Comparison of ENCODE assay signal across 21 cellular contexts in genomic region chr5:167816864-167817263, GRCh38.
DNase-seq lines count a peak whose midpoint lies in the region; ATAC-seq, FAIRE-seq and TF ChIP-seq lines count a peak whose summit lies in the region.
"Had no signal": no experiment of that assay in that cellular context is flagged by ENCODE, and none has a peak within 500 bp of the region (broad histone marks: within the 10 kb centered on the region; RNA-seq: fewer than 3 reads in every experiment).

No MANE protein-coding gene starts in this region.

- ATAC-seq in HG02885 (IDR thresholded peaks at IDR 0.05; ENCODE audit: poor library complexity, unreplicated experiment): no peak
- ATAC-seq: CD8-positive, alpha-beta T cell; K562 had no signal

- no peaks in the 10 kb centered on the region for H4K20me1 ChIP-seq in keratinocyte (ENCODE audit: control insufficient read depth, extremely low read depth, insufficient read depth, low read length)

- H3K56ac ChIP-seq in mesendoderm (ENCODE audit: low read length): no peak overlapping the region

- H3K4me3 ChIP-seq in breast epithelium (no peak overlapping the region), keratinocyte (ENCODE audit: control insufficient read depth in 2 of 3, extremely low read depth in 1 of 3, insufficient read depth in 2 of 3, low read depth in 1 of 3, low read length in 3 of 3) (peak overlapping the region in 2 of 3 experiments; percentile 37 to 43), mesendoderm (ENCODE audit: low read length) (no peak overlapping the region), ascending aorta (no peak overlapping the region), esophagus muscularis mucosa (no peak overlapping the region)
- H3K4me3 ChIP-seq: K562, SJCRH30 had no signal

- no CpG with 5 or more reads among the region's 4 CpGs for WGBS in mesendoderm (ENCODE audit: extremely low coverage, insufficient coverage, low lambda C conversion rate)
- 89% methylated on average over 4 of the region's 4 CpGs for WGBS in esophagus muscularis mucosa

- no peak overlapping the region for H2BK120ac ChIP-seq in mesendoderm (ENCODE audit: low read depth, low read length)

- H3K4me2 ChIP-seq in keratinocyte (ENCODE audit: control insufficient read depth, extremely low read depth, insufficient read depth, low read depth, low read length) (peak overlapping the region; percentile 78), mesendoderm (ENCODE audit: low read length) (no peak overlapping the region)

- DNase-seq in breast epithelium (ENCODE audit: low spot score in 2 of 2) (no peak), keratinocyte (ENCODE audit: low read depth, low spot score) (peak; percentile 90), mesendoderm (no peak), ascending aorta (ENCODE audit: low spot score in 2 of 2) (no peak), esophagus muscularis mucosa (ENCODE audit: extremely low spot score) (no peak)
- DNase-seq: Calu3; CD8-positive, alpha-beta T cell; DMS53; NCI-H1417 treated with DMSO at 0.1 percent for 48 hours; NCI-H187 treated with DMSO at 0.1 percent for 48 hours; NCI-H2227 treated with DMSO at 0.1 percent for 48 hours; NCI-H510A treated with DMSO at 0.1 percent for 48 hours; NCI-H774; SW 1271 had no signal

- H3K36me3 ChIP-seq in KOPT-K1 (ENCODE audit: insufficient read depth, low read length) (no peaks in the 10 kb centered on the region), breast epithelium (no peaks in the 10 kb centered on the region), keratinocyte (ENCODE audit: control insufficient read depth in 2 of 2, extremely low read depth in 1 of 2, insufficient read depth in 2 of 2, low read length in 2 of 2) (no peaks in the 10 kb centered on the region), mesendoderm (ENCODE audit: control insufficient read depth, insufficient read depth, low read length) (no peaks in the 10 kb centered on the region), ascending aorta (no peaks in the 10 kb centered on the region), esophagus muscularis mucosa (no peaks in the 10 kb centered on the region)
- H3K36me3 ChIP-seq: SJCRH30 had no signal

- H3K4ac ChIP-seq in mesendoderm (ENCODE audit: low read depth, low read length): no peak overlapping the region

- TF ChIP-seq CTCF in breast epithelium (IDR thresholded peaks at IDR 0.05) (no peak), keratinocyte (optimal IDR thresholded peaks at IDR 0.05 in 1 of 3, IDR thresholded peaks at IDR 0.05 in 1 of 3, conservative IDR thresholded peaks at IDR 0.05 in 1 of 3; ENCODE audit: extremely low read depth in 1 of 3, insufficient read depth in 2 of 3, low read length in 3 of 3) (no peak), ascending aorta (IDR thresholded peaks at IDR 0.05) (no peak), esophagus muscularis mucosa (IDR thresholded peaks at IDR 0.05) (no peak)

- H3K27ac ChIP-seq in KOPT-K1 (ENCODE audit: low read depth, low read length, poor library complexity, severe bottlenecking) (peak overlapping the region; percentile 45), breast epithelium (peak overlapping the region; percentile 29 to 58), keratinocyte (ENCODE audit: control insufficient read depth, insufficient read depth, low read length) (peak overlapping the region; percentile 97), mesendoderm (ENCODE audit: low read depth, low read length) (no peak overlapping the region), ascending aorta (no peak overlapping the region), esophagus muscularis mucosa (replicated peaks in 1 of 4) (no peak overlapping the region)
- H3K27ac ChIP-seq: SJCRH30 had no signal

- no peak overlapping the region for H3K23ac ChIP-seq in mesendoderm (ENCODE audit: low read length)

- TF ChIP-seq EP300 in esophagus muscularis mucosa (IDR thresholded peaks at IDR 0.05): no peak

- H3K9ac ChIP-seq in keratinocyte (ENCODE audit: control insufficient read depth, extremely low read depth, insufficient read depth, low read length) (peak overlapping the region; percentile 74), mesendoderm (ENCODE audit: low read length) (no peak overlapping the region)

- H4K5ac ChIP-seq in mesendoderm (ENCODE audit: low read length): no peak overlapping the region

- H2BK15ac ChIP-seq in mesendoderm (replicated peaks; ENCODE audit: low read depth): no peak overlapping the region

- TF ChIP-seq POLR2A in breast epithelium (IDR thresholded peaks at IDR 0.05) (no peak), esophagus muscularis mucosa (IDR thresholded peaks at IDR 0.05; ENCODE audit: low read depth) (no peak)

- peaks cover 12% of the 10 kb centered on the region for H3K9me3 ChIP-seq in KOPT-K1 (ENCODE audit: insufficient read depth, low read length, poor library complexity, severe bottlenecking)
- H3K9me3 ChIP-seq in breast epithelium: no peaks in the 10 kb centered on the region
- H3K9me3 ChIP-seq in keratinocyte (ENCODE audit: control insufficient read depth, low read depth, low read length): no peaks in the 10 kb centered on the region
- H3K9me3 ChIP-seq in ascending aorta: no peaks in the 10 kb centered on the region
- no peaks in the 10 kb centered on the region for H3K9me3 ChIP-seq in esophagus muscularis mucosa
- H3K9me3 ChIP-seq: SJCRH30 had no signal

- intact Hi-C loops in breast epithelium (cut with DNase I; ENCODE audit: low total_unique reads): no loop called here
- intact Hi-C loops in ascending aorta (cut with DNase I): no loop called here
- intact Hi-C loops in esophagus muscularis mucosa (cut with DNase I): no loop called here

- dilution Hi-C loops in keratinocyte (cut with MboI; ENCODE audit: extremely low pct_ligation_motif_present, low sequenced_read_pairs): no loop called here

- no peak overlapping the region for H4K8ac ChIP-seq in mesendoderm (ENCODE audit: low read depth, low read length)

- no peak overlapping the region for H3K18ac ChIP-seq in mesendoderm (ENCODE audit: low read length)

- H2BK5ac ChIP-seq in mesendoderm (ENCODE audit: low read length): no peak overlapping the region

- H3K79me2 ChIP-seq in keratinocyte (ENCODE audit: control insufficient read depth, insufficient read depth, low read length) (peaks cover 21% of the 10 kb centered on the region), mesendoderm (ENCODE audit: control insufficient read depth, insufficient read depth, low read length) (no peaks in the 10 kb centered on the region)

- no peaks in the 10 kb centered on the region for H3K9me1 ChIP-seq in keratinocyte (ENCODE audit: control insufficient read depth, extremely low read depth, insufficient read depth, low read length)

- H3K79me1 ChIP-seq in mesendoderm (ENCODE audit: low read length): no peaks in the 10 kb centered on the region

- H3K27me3 ChIP-seq in breast epithelium: no peaks in the 10 kb centered on the region
- H3K27me3 ChIP-seq in keratinocyte (ENCODE audit: control insufficient read depth, extremely low read depth, insufficient read depth, low read length): no peaks in the 10 kb centered on the region
- no peaks in the 10 kb centered on the region for H3K27me3 ChIP-seq in mesendoderm (ENCODE audit: insufficient read depth, low read length, poor library complexity)
- H3K27me3 ChIP-seq in ascending aorta: no peaks in the 10 kb centered on the region
- no peaks in the 10 kb centered on the region for H3K27me3 ChIP-seq in esophagus muscularis mucosa
- H3K27me3 ChIP-seq: SJCRH30 had no signal

- H2AFZ ChIP-seq in keratinocyte (ENCODE audit: control insufficient read depth, low read length): no peak overlapping the region

- no peak overlapping the region for H2AK5ac ChIP-seq in mesendoderm (ENCODE audit: low read length)

- FAIRE-seq in keratinocyte (lab: Jason Lieb, UNC): peak; percentile 94
- FAIRE-seq: GM12891, GM18507, H1, K562 had no signal

- H3K4me1 ChIP-seq in breast epithelium (no peaks in the 10 kb centered on the region), keratinocyte (ENCODE audit: control insufficient read depth, extremely low read depth, insufficient read depth, low read length) (peaks cover 76% of the 10 kb centered on the region), mesendoderm (ENCODE audit: control insufficient read depth, low read depth, low read length) (peaks cover 11% of the 10 kb centered on the region), ascending aorta (no peaks in the 10 kb centered on the region), esophagus muscularis mucosa (no peaks in the 10 kb centered on the region)

Comparison
In these comparisons a context has a peak if more than half of its experiments do, and no peak if none do; other contexts are left out.
1. H3K27ac ChIP-seq: peak in KOPT-K1 (single experiment), breast epithelium (2 of 2) and keratinocyte (single experiment); none in mesendoderm (single experiment), ascending aorta (0 of 2) and esophagus muscularis mucosa (0 of 4).
2. H3K4me3 ChIP-seq: peak in keratinocyte (2 of 3); none in breast epithelium (0 of 3), mesendoderm (single experiment), ascending aorta (0 of 2) and esophagus muscularis mucosa (0 of 4).